Comparison of ENCODE assay signal across 31 cellular contexts in genomic region chr14:90807060-90807459, GRCh38. TPM values are rescaled to one million over a fixed set of nuclear protein-coding genes. Genes with fewer than 3 reads are reported as not detected.
DNase-seq lines count a peak whose midpoint lies in the region; ATAC-seq and TF ChIP-seq lines count a peak whose summit lies in the region.
"Had no signal": no experiment of that assay in that cellular context is flagged by ENCODE, and none has a peak within 500 bp of the region (broad histone marks: within the 10 kb centered on the region; RNA-seq: fewer than 3 reads in every experiment).

No MANE protein-coding gene starts in this region.

- TF ChIP-seq CTCF in WERI-Rb-1 (IDR thresholded peaks at IDR 0.05; ENCODE audit: low read depth, low read length) (no peak), endothelial cell (IDR thresholded peaks at IDR 0.05; ENCODE audit: unreplicated experiment) (no peak), mesothelial cell of epicardium (IDR thresholded peaks at IDR 0.05; ENCODE audit: unreplicated experiment) (no peak)

- peak overlapping the region; percentile 100 for H3K27ac ChIP-seq in WERI-Rb-1
- H3K27ac ChIP-seq in stomach smooth muscle (ENCODE audit: low read length), result peak overlapping the region; percentile 62
- H3K27ac ChIP-seq: C4-2B, parathyroid adenoma, SJCRH30, tibial artery had no signal

- no peak for ATAC-seq in HG03354 (IDR thresholded peaks at IDR 0.05; ENCODE audit: poor library complexity, severe bottlenecking, unreplicated experiment)
- ATAC-seq: esophagus mucosa had no signal

- DNase-seq in WERI-Rb-1, result no peak
- no peak for DNase-seq in endothelial cell (ENCODE audit: low spot score)
- no peak for DNase-seq in mesothelial cell of epicardium (ENCODE audit: low spot score in 2 of 2, unreplicated experiment in 2 of 2)
- no peak for DNase-seq in NCI-H2029 (lab: John Stamatoyannopoulos, UW)
- no peak for DNase-seq in NCI-H69 (lab: John Stamatoyannopoulos, UW)
- DNase-seq: activated B cell treated with CpG ODN at 0.5 μM for 24 hours; activated CD4-positive, alpha-beta T cell treated with anti-CD3 and anti-CD28 coated beads, Interleukin-2, amount 10 ng/mL, durations not matched to agents 7 days and 5 days; activated gamma-delta T cell treated with Interleukin-2 at 50 U/mL for 16 hours; activated T-cell treated with anti-CD3 and anti-CD28 coated beads, Interleukin-2, amount 50 U/mL, for 24 hours; central memory CD4-positive, alpha-beta T cell; COR-L47; foreskin fibroblast; kidney glomerular epithelial cell; NCI-H1048; NCI-H1694; NCI-H446 treated with DMSO at 0.1 percent for 48 hours; NCI-H82; SJCRH30; stimulated activated CD8-positive, alpha-beta memory T cell treated with anti-CD3 and anti-CD28 coated beads, Interleukin-4, amount 100 ng/mL, for 48 hours; stomach; SW 1271; T1000; tibial artery had no signal

- H3K4me1 ChIP-seq in stomach smooth muscle (ENCODE audit: control insufficient read depth, insufficient read depth, low read length), result peaks cover 30% of the 10 kb centered on the region

- no peak overlapping the region for H3K4me3 ChIP-seq in WERI-Rb-1 (ENCODE audit: low read depth, low read length)
- H3K4me3 ChIP-seq in stomach smooth muscle (ENCODE audit: low read length in 2 of 2), result no peak overlapping the region
- H3K4me3 ChIP-seq: lung, right lobe of liver, SJCRH30, stomach, tibial artery had no signal

- no peaks in the 10 kb centered on the region for H3K9me3 Mint-ChIP-seq in endothelial cell (ENCODE audit: unreplicated experiment)
- no peaks in the 10 kb centered on the region for H3K9me3 Mint-ChIP-seq in mesothelial cell of epicardium
- H3K9me3 Mint-ChIP-seq: activated B cell treated with CpG ODN at 0.5 μM for 24 hours; activated CD4-positive, alpha-beta T cell treated with anti-CD3 and anti-CD28 coated beads, Interleukin-2, amount 10 ng/mL, durations not matched to agents 7 days and 5 days; activated T-cell treated with anti-CD3 and anti-CD28 coated beads, Interleukin-2, amount 50 U/mL, for 24 hours; IgD-negative memory B cell had no signal

- H3K36me3 Mint-ChIP-seq in endothelial cell (ENCODE audit: low read depth, unreplicated experiment) (peaks cover 9% of the 10 kb centered on the region), mesothelial cell of epicardium (no peaks in the 10 kb centered on the region)
- H3K36me3 Mint-ChIP-seq: IgD-negative memory B cell had no signal

- peaks cover 5% of the 10 kb centered on the region for H3K36me3 ChIP-seq in WERI-Rb-1
- no peaks in the 10 kb centered on the region for H3K36me3 ChIP-seq in stomach smooth muscle (ENCODE audit: control insufficient read depth in 2 of 2, insufficient read depth in 2 of 2, low read length in 2 of 2)
- H3K36me3 ChIP-seq: right lobe of liver, SJCRH30, stomach, tibial artery had no signal

- peak overlapping the region; percentile 42 for H3K27ac Mint-ChIP-seq in endothelial cell (ENCODE audit: unreplicated experiment)
- H3K27ac Mint-ChIP-seq in mesothelial cell of epicardium, result peak overlapping the region; percentile 86
- H3K27ac Mint-ChIP-seq: activated B cell treated with CpG ODN at 0.5 μM for 24 hours; activated CD4-positive, alpha-beta T cell treated with anti-CD3 and anti-CD28 coated beads, Interleukin-2, amount 10 ng/mL, durations not matched to agents 7 days and 5 days; activated T-cell treated with anti-CD3 and anti-CD28 coated beads, Interleukin-2, amount 50 U/mL, for 24 hours; IgD-negative memory B cell had no signal

- H3K4me1 Mint-ChIP-seq in endothelial cell (ENCODE audit: unreplicated experiment), result peaks cover 28% of the 10 kb centered on the region
- H3K4me1 Mint-ChIP-seq in mesothelial cell of epicardium, result peaks cover 30% of the 10 kb centered on the region
- H3K4me1 Mint-ChIP-seq: activated B cell treated with CpG ODN at 0.5 μM for 24 hours had no signal

- H3K9ac ChIP-seq in stomach smooth muscle (ENCODE audit: low read length in 2 of 2), result no peak overlapping the region
- H3K9ac ChIP-seq: parathyroid adenoma had no signal

- H3K9me3 ChIP-seq in WERI-Rb-1 (ENCODE audit: severe bottlenecking) (no peaks in the 10 kb centered on the region), stomach smooth muscle (ENCODE audit: control insufficient read depth in 2 of 2, low read length in 2 of 2) (no peaks in the 10 kb centered on the region)
- H3K9me3 ChIP-seq: right lobe of liver, SJCRH30, stomach, tibial artery had no signal

- H3K4me3 Mint-ChIP-seq in endothelial cell (ENCODE audit: unreplicated experiment) (peak overlapping the region; percentile 70), mesothelial cell of epicardium (no peak overlapping the region)
- H3K4me3 Mint-ChIP-seq: activated B cell treated with CpG ODN at 0.5 μM for 24 hours; activated CD4-positive, alpha-beta T cell treated with anti-CD3 and anti-CD28 coated beads, Interleukin-2, amount 10 ng/mL, durations not matched to agents 7 days and 5 days; activated T-cell treated with anti-CD3 and anti-CD28 coated beads, Interleukin-2, amount 50 U/mL, for 24 hours; IgD-negative memory B cell had no signal

- H3K27me3 Mint-ChIP-seq in endothelial cell (ENCODE audit: unreplicated experiment) (peaks cover 19% of the 10 kb centered on the region), mesothelial cell of epicardium (ENCODE audit: low read depth) (no peaks in the 10 kb centered on the region)
- H3K27me3 Mint-ChIP-seq: activated B cell treated with CpG ODN at 0.5 μM for 24 hours; activated CD4-positive, alpha-beta T cell treated with anti-CD3 and anti-CD28 coated beads, Interleukin-2, amount 10 ng/mL, durations not matched to agents 7 days and 5 days; activated T-cell treated with anti-CD3 and anti-CD28 coated beads, Interleukin-2, amount 50 U/mL, for 24 hours; IgD-negative memory B cell had no signal

- H3K27me3 ChIP-seq in WERI-Rb-1 (ENCODE audit: insufficient read depth, low read depth, severe bottlenecking), result no peaks in the 10 kb centered on the region
- H3K27me3 ChIP-seq in stomach smooth muscle (ENCODE audit: control insufficient read depth in 1 of 2, insufficient read depth in 2 of 2, low read length in 2 of 2), result no peaks in the 10 kb centered on the region
- H3K27me3 ChIP-seq: right lobe of liver, SJCRH30, stomach, tibial artery had no signal

RNA-seq across cellular contexts. Expression of gene TTC7B, which starts 9.2 kb away (rescaled TPM):
- total RNA-seq in endothelial cell (ENCODE audit: unreplicated experiment), result 93.5 TPM
- 46.0 to 56.5 TPM (median 48.9 TPM) in 3 replicates for total RNA-seq in mesothelial cell of epicardium
